Comparison of ENCODE assay signal across 1 cellular context in the genomic region with DNA sequence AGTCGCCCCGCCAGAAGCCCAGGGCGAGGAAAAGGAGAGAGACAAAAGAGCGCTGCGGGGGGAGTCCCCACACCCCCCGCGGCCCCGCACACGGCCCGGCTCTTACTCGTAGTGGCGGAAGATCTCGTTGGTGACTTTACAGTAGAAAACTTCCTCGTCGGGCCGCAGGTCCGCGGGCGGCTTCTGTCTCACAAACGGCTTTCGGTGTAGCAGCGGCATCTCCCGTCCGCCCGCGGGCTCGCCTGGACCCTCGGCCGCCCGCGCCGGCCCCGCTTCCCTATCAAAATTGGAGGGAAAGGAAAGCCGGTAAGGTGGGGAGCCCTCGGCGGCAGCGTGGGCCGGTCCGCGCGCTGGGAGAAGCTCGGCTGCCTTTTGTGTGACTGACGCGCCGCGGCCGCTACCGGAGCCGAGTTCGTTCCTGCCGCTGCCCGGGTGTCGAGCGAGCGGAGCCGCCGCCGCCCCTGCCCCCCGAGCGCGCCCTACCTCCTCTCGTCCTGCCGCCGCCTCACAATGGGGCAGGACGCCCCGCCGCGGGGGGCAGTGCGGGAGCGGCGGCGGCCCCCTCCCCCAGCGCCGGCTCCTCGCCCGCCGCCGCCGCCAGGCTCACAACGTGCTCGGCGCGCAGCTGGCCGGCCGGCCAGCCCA.
TF ChIP-seq lines count a peak whose summit lies in the region.

No MANE protein-coding gene starts in this region.

TF ChIP-seq in K562, 482 proteins besides CTCF, POLR2A, EP300 and RAD21 (continued from another document):
- no peak for TF ChIP-seq FOXO4 (CRISPR knock-in tag; IDR thresholded peaks at IDR 0.05)
- peak; percentile 34; the same call in 1 of the 2 replicates for TF ChIP-seq EGR1 (conservative IDR thresholded peaks at IDR 0.05)
- TF ChIP-seq STAT5B (CRISPR knock-in tag; IDR thresholded peaks at IDR 0.05): no peak
- peak; percentile 23 for TF ChIP-seq HMGN3 (IDR thresholded peaks at IDR 0.05; ENCODE audit: borderline replicate concordance, extremely low read depth, insufficient read length, low read depth, low read length)
- TF ChIP-seq ELF4 (CRISPR knock-in tag; IDR thresholded peaks at IDR 0.05): no peak
- 0 out of 2 replicates have a peak, but pooled peaks have one; percentile 19 for TF ChIP-seq SIN3B (IDR thresholded peaks at IDR 0.05; ENCODE audit: low read depth)
- peak; percentile 50 for TF ChIP-seq SMAD4 (CRISPR knock-in tag; conservative IDR thresholded peaks at IDR 0.05)
- TF ChIP-seq RBBP5 (IDR thresholded peaks at IDR 0.05; ENCODE audit: borderline replicate concordance, insufficient read depth, low read length, poor library complexity, severe bottlenecking): peak; percentile 39
- no peak for TF ChIP-seq MECOM (CRISPR knock-in tag; IDR thresholded peaks at IDR 0.05)
- no peak for TF ChIP-seq AFF1 (IDR thresholded peaks at IDR 0.05; ENCODE audit: low read depth in 1 of 2, partially characterized antibody in 2 of 2)
- no peak for TF ChIP-seq SREBF2 (CRISPR knock-in tag; IDR thresholded peaks at IDR 0.05)
- TF ChIP-seq ZNF584 (CRISPR knock-in tag; IDR thresholded peaks at IDR 0.05; ENCODE audit: low read depth): no peak
- TF ChIP-seq L3MBTL2 (IDR thresholded peaks at IDR 0.05): peak; percentile 23; the same call in 1 of the 2 replicates
- TF ChIP-seq, protein P1, sequence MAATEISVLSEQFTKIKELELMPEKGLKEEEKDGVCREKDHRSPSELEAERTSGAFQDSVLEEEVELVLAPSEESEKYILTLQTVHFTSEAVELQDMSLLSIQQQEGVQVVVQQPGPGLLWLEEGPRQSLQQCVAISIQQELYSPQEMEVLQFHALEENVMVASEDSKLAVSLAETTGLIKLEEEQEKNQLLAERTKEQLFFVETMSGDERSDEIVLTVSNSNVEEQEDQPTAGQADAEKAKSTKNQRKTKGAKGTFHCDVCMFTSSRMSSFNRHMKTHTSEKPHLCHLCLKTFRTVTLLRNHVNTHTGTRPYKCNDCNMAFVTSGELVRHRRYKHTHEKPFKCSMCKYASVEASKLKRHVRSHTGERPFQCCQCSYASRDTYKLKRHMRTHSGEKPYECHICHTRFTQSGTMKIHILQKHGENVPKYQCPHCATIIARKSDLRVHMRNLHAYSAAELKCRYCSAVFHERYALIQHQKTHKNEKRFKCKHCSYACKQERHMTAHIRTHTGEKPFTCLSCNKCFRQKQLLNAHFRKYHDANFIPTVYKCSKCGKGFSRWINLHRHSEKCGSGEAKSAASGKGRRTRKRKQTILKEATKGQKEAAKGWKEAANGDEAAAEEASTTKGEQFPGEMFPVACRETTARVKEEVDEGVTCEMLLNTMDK (IDR thresholded peaks at IDR 0.05; ENCODE audit: borderline replicate concordance, insufficient read depth, low read depth, low read length, poor library complexity, severe bottlenecking): peak; percentile 43
- 0 out of 2 replicates have a peak, but pooled peaks have one; percentile 35 for TF ChIP-seq ZNF395 (CRISPR knock-in tag; IDR thresholded peaks at IDR 0.05)
- peak in 2 of 3 experiments; percentile 26 to 33 for TF ChIP-seq YY1 (IDR thresholded peaks at IDR 0.05; ENCODE audit: borderline replicate concordance in 1 of 3, control insufficient read depth in 1 of 3, extremely low read depth in 1 of 3, insufficient read depth in 3 of 3, insufficient read length in 1 of 3, insufficient replicate concordance in 2 of 3, low read depth in 1 of 3, low read length in 2 of 3)
- no peak for TF ChIP-seq SIN3A (IDR thresholded peaks at IDR 0.05; ENCODE audit: borderline replicate concordance in 2 of 2, control insufficient read depth in 1 of 2, low read depth in 2 of 2, low read length in 2 of 2)
- peak; percentile 71 for TF ChIP-seq RBFOX2 (IDR thresholded peaks at IDR 0.05; ENCODE audit: low read depth, low read length)
- peak; percentile 42 for TF ChIP-seq CCNT2 (IDR thresholded peaks at IDR 0.05; ENCODE audit: borderline replicate concordance, extremely low read depth, insufficient read length, low read depth, low read length)
- no peak for TF ChIP-seq ZNF699 (CRISPR knock-in tag; IDR thresholded peaks at IDR 0.05; ENCODE audit: insufficient replicate concordance)
- no peak for TF ChIP-seq SPI1 (IDR thresholded peaks at IDR 0.05; ENCODE audit: borderline replicate concordance, low read depth, low read length)
- no peak for TF ChIP-seq TRIM24 (IDR thresholded peaks at IDR 0.05)
- TF ChIP-seq, protein P2, sequence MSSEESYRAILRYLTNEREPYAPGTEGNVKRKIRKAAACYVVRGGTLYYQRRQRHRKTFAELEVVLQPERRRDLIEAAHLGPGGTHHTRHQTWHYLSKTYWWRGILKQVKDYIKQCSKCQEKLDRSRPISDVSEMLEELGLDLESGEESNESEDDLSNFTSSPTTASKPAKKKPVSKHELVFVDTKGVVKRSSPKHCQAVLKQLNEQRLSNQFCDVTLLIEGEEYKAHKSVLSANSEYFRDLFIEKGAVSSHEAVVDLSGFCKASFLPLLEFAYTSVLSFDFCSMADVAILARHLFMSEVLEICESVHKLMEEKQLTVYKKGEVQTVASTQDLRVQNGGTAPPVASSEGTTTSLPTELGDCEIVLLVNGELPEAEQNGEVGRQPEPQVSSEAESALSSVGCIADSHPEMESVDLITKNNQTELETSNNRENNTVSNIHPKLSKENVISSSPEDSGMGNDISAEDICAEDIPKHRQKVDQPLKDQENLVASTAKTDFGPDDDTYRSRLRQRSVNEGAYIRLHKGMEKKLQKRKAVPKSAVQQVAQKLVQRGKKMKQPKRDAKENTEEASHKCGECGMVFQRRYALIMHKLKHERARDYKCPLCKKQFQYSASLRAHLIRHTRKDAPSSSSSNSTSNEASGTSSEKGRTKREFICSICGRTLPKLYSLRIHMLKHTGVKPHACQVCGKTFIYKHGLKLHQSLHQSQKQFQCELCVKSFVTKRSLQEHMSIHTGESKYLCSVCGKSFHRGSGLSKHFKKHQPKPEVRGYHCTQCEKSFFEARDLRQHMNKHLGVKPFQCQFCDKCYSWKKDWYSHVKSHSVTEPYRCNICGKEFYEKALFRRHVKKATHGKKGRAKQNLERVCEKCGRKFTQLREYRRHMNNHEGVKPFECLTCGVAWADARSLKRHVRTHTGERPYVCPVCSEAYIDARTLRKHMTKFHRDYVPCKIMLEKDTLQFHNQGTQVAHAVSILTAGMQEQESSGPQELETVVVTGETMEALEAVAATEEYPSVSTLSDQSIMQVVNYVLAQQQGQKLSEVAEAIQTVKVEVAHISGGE (CRISPR knock-in tag; IDR thresholded peaks at IDR 0.05): no peak
- TF ChIP-seq MYC (IDR thresholded peaks at IDR 0.05; ENCODE audit: low read depth, low read length): peak; percentile 30
- TF ChIP-seq MYC (CRISPR knock-in tag; IDR thresholded peaks at IDR 0.05; ENCODE audit: borderline replicate concordance, low read depth): no peak
- TF ChIP-seq VEZF1 (CRISPR knock-in tag; IDR thresholded peaks at IDR 0.05): peak; percentile 67
- TF ChIP-seq E2F6 (IDR thresholded peaks at IDR 0.05; ENCODE audit: borderline replicate concordance in 1 of 2, extremely low read depth in 1 of 2, insufficient read depth in 1 of 2, insufficient read length in 1 of 2, low read depth in 1 of 2, low read length in 1 of 2, poor library complexity in 1 of 2, severe bottlenecking in 1 of 2): peak; percentile 15 to 79
- TF ChIP-seq BRD4 (IDR thresholded peaks at IDR 0.05): no peak
- TF ChIP-seq CXXC5 (CRISPR knock-in tag; IDR thresholded peaks at IDR 0.05): peak; percentile 74
- TF ChIP-seq RB1 (IDR thresholded peaks at IDR 0.05; ENCODE audit: low read depth): 0 out of 2 replicates have a peak, but pooled peaks have one; percentile 15
- no peak for TF ChIP-seq SFPQ (IDR thresholded peaks at IDR 0.05; ENCODE audit: low read depth, low read length)
